ENCODE assay signal across 7 cellular contexts in genomic region chr9:129776938-129777768, GRCh38. TPM values are rescaled to one million over a fixed set of nuclear protein-coding genes. Genes with fewer than 3 reads are reported as not detected.
DNase-seq lines count a peak whose midpoint lies in the region; ATAC-seq, FAIRE-seq and TF ChIP-seq lines count a peak whose summit lies in the region.

No MANE protein-coding gene starts in this region.

- intact Hi-C loops in pancreas (cut with DNase I), result no loop called here

- no peaks in the 10 kb centered on the region for H3K9me3 Mint-ChIP-seq in activated naive CD8-positive, alpha-beta T cell (ENCODE audit: low read depth)
- peaks cover 2% of the 10 kb centered on the region for H3K9me3 Mint-ChIP-seq in glutamatergic neuron (ENCODE audit: unreplicated experiment)

- DNase-seq in H7, result peak; percentile 67
- DNase-seq in RPMI7951 (ENCODE audit: low read depth), result peak; percentile 99
- peak; percentile 62 for DNase-seq in glutamatergic neuron
- DNase-seq in pancreas, result peak; percentile 42 to 76 (median 65)
- DNase-seq in ureter (ENCODE audit: low spot score), result peak; percentile 95

- H3K27me3 ChIP-seq in H7 (ENCODE audit: control insufficient read depth, insufficient read depth, low read length), result no peaks in the 10 kb centered on the region
- no peaks in the 10 kb centered on the region for H3K27me3 ChIP-seq in pancreas

- ATAC-seq in pancreas, result peak in 3 of 4 donors; percentile 55 to 83 (median 59)
- ATAC-seq in GM18907 (IDR thresholded peaks at IDR 0.05; ENCODE audit: unreplicated experiment), result no peak

- H3K36me3 ChIP-seq in H7 (replicated peaks; ENCODE audit: control insufficient read depth, insufficient read depth, low read length) (no peaks in the 10 kb centered on the region), pancreas (no peaks in the 10 kb centered on the region)

- peaks cover 4% of the 10 kb centered on the region for H3K27me3 Mint-ChIP-seq in activated naive CD8-positive, alpha-beta T cell
- peaks cover 3% of the 10 kb centered on the region for H3K27me3 Mint-ChIP-seq in glutamatergic neuron (ENCODE audit: unreplicated experiment)

- no peak overlapping the region for H3K27ac Mint-ChIP-seq in activated naive CD8-positive, alpha-beta T cell
- H3K27ac Mint-ChIP-seq in glutamatergic neuron (ENCODE audit: unreplicated experiment), result no peak overlapping the region

- no peak overlapping the region for H3K27ac ChIP-seq in pancreas

- H3K36me3 Mint-ChIP-seq in activated naive CD8-positive, alpha-beta T cell, result no peaks in the 10 kb centered on the region
- H3K36me3 Mint-ChIP-seq in glutamatergic neuron (ENCODE audit: unreplicated experiment), result peaks cover 5% of the 10 kb centered on the region

- no peak for FAIRE-seq in pancreas (lab: Jason Lieb, UNC)

- H3K9me3 ChIP-seq in pancreas, result no peaks in the 10 kb centered on the region

- no peak overlapping the region for H3K4me3 ChIP-seq in H7 (ENCODE audit: insufficient read depth, low read depth, low read length)
- no peak overlapping the region for H3K4me3 ChIP-seq in pancreas

- TF ChIP-seq CTCF in glutamatergic neuron (IDR thresholded peaks at IDR 0.05; ENCODE audit: partially characterized antibody, unreplicated experiment), result no peak
- TF ChIP-seq CTCF in pancreas (IDR thresholded peaks at IDR 0.05), result no peak

- peak overlapping the region; percentile 39 for H3K4me3 Mint-ChIP-seq in activated naive CD8-positive, alpha-beta T cell
- H3K4me3 Mint-ChIP-seq in glutamatergic neuron (ENCODE audit: unreplicated experiment), result peak overlapping the region; percentile 36

- 69 to 71% methylated on average over 16 of the region's 16 CpGs for WGBS in pancreas, 2 donors

- peaks cover 0 to 10% (median 5%) of the 10 kb centered on the region in 3 donors for H3K4me1 ChIP-seq in pancreas

- H3K4me1 Mint-ChIP-seq in activated naive CD8-positive, alpha-beta T cell (ENCODE audit: low read depth), result peaks cover 9% of the 10 kb centered on the region
- H3K4me1 Mint-ChIP-seq in glutamatergic neuron (ENCODE audit: low read depth, unreplicated experiment), result peaks cover 10% of the 10 kb centered on the region

RNA-seq across cellular contexts. Expression of gene PTGES, which starts 24.3 kb away (rescaled TPM):
- total RNA-seq in H7 (2014; rRNA removed; shearing (Covaris generic)), result 0.69 and 1.2 TPM in 2 replicates
- total RNA-seq in RPMI7951 (2014; rRNA removed; shearing (Covaris generic)), result 0.59 and 0.96 TPM in 2 replicates
- 1.0 TPM for total RNA-seq in glutamatergic neuron (ENCODE audit: unreplicated experiment)
- total RNA-seq in pancreas, result 1 to 10 TPM in 3 of 6 donors, under 1 TPM in 3; 0.16 to 2.5 (median 0.77) TPM
- polyA plus RNA-seq in pancreas, result 1 to 10 TPM in 1 of 2 donors, under 1 TPM in 1; 0.75 to 1.8 TPM
- 67.9 TPM for total RNA-seq in ureter

RNA-seq across cellular contexts. Expression of gene TOR1B, which starts 25.8 kb away (rescaled TPM):
- 17.9 and 18.2 TPM in 2 replicates for total RNA-seq in H7 (2014; rRNA removed; shearing (Covaris generic))
- total RNA-seq in RPMI7951 (2014; rRNA removed; shearing (Covaris generic)), result 30.8 and 33.2 TPM in 2 replicates
- total RNA-seq in glutamatergic neuron (ENCODE audit: unreplicated experiment), result 33.5 TPM
- total RNA-seq in pancreas, result 10 to 100 TPM in 5 of 6 donors, 1 to 10 TPM in 1; 7.6 to 17.3 (median 12.0) TPM
- 10 to 100 TPM in 1 of 2 donors, 1 to 10 TPM in 1; 6.1 to 10.5 TPM for polyA plus RNA-seq in pancreas
- 19.5 TPM for total RNA-seq in ureter

RNA-seq across cellular contexts. Expression of gene TOR1A, which starts 46.8 kb away (rescaled TPM):
- total RNA-seq in H7 (2014; rRNA removed; shearing (Covaris generic)), result 22.9 and 27.1 TPM in 2 replicates
- total RNA-seq in RPMI7951 (2014; rRNA removed; shearing (Covaris generic)), result 34.0 and 35.9 TPM in 2 replicates
- total RNA-seq in glutamatergic neuron (ENCODE audit: unreplicated experiment), result 42.3 TPM
- total RNA-seq in pancreas, result 10 to 100 TPM in 5 of 6 donors, 1 to 10 TPM in 1; 8.9 to 17.5 (median 12.2) TPM
- 10 to 100 TPM; 10.0 to 15.3 TPM for polyA plus RNA-seq in pancreas
- total RNA-seq in ureter, result 34.1 TPM

RNA-seq across cellular contexts. Expression of gene C9orf78, which starts 57.9 kb away (rescaled TPM):
- total RNA-seq in H7 (2014; rRNA removed; shearing (Covaris generic)), result 39.7 and 47.0 TPM in 2 replicates
- 44.1 and 50.6 TPM in 2 replicates for total RNA-seq in RPMI7951 (2014; rRNA removed; shearing (Covaris generic))
- 46.1 TPM for total RNA-seq in glutamatergic neuron (ENCODE audit: unreplicated experiment)
- 10 to 100 TPM; 16.3 to 22.4 (median 17.2) TPM for total RNA-seq in pancreas
- 10 to 100 TPM; 24.2 to 38.6 TPM for polyA plus RNA-seq in pancreas
- 38.7 TPM for total RNA-seq in ureter

RNA-seq across cellular contexts. Expression of gene USP20, which starts 58.1 kb away (rescaled TPM):
- 15.8 and 16.3 TPM in 2 replicates for total RNA-seq in H7 (2014; rRNA removed; shearing (Covaris generic))
- total RNA-seq in RPMI7951 (2014; rRNA removed; shearing (Covaris generic)), result 7.3 and 9.1 TPM in 2 replicates
- total RNA-seq in glutamatergic neuron (ENCODE audit: unreplicated experiment) (93.5 TPM), pancreas (10 to 100 TPM in 5 of 6 donors, 1 to 10 TPM in 1; 9.7 to 20.2 (median 13.1) TPM), ureter (42.1 TPM)
- polyA plus RNA-seq in pancreas, result 10 to 100 TPM; 38.8 to 54.8 TPM

Comparison
In these comparisons a context has a peak if more than half of its experiments do, and no peak if none do; other contexts are left out.
1. RNA of gene PTGES, which starts 24.3 kb away (total RNA-seq): 67.9 TPM in ureter (single experiment); 0.16 to 2.5 TPM in pancreas, 1.0 TPM in glutamatergic neuron (single experiment), 0.59 to 0.96 TPM in RPMI7951 and 0.69 to 1.2 TPM in H7; every median in the first group is over 10 times any median in the second.
2. Peak in every context shown above with its lines, with median percentiles within 50 percentile points of each other: DNase-seq.